ENCODE assay signal across 1 cellular context in the genomic region with DNA sequence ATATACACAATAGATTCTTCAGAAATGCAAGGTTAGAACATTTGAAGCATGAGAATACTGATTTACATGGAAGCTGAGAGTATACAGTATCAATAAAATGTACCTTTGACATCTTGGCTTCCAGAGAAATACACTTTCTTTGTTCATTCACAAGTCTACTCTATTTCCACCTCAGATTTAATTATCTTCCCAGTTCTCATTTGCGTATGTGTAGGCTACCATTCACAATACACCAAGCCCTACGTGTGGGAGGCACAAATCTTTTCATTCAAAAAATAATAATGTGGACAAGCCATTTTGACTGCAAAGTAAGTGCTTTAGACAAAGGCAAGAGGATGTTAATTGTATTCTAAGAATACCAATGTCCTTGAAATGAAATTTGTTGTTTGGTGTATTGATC.
TF ChIP-seq lines count a peak whose summit lies in the region.

No MANE protein-coding gene starts in this region.

TF ChIP-seq in GM23338, 12 proteins besides CTCF, POLR2A, EP300 and RAD21 (continued from another document):
- TF ChIP-seq, protein P1, sequence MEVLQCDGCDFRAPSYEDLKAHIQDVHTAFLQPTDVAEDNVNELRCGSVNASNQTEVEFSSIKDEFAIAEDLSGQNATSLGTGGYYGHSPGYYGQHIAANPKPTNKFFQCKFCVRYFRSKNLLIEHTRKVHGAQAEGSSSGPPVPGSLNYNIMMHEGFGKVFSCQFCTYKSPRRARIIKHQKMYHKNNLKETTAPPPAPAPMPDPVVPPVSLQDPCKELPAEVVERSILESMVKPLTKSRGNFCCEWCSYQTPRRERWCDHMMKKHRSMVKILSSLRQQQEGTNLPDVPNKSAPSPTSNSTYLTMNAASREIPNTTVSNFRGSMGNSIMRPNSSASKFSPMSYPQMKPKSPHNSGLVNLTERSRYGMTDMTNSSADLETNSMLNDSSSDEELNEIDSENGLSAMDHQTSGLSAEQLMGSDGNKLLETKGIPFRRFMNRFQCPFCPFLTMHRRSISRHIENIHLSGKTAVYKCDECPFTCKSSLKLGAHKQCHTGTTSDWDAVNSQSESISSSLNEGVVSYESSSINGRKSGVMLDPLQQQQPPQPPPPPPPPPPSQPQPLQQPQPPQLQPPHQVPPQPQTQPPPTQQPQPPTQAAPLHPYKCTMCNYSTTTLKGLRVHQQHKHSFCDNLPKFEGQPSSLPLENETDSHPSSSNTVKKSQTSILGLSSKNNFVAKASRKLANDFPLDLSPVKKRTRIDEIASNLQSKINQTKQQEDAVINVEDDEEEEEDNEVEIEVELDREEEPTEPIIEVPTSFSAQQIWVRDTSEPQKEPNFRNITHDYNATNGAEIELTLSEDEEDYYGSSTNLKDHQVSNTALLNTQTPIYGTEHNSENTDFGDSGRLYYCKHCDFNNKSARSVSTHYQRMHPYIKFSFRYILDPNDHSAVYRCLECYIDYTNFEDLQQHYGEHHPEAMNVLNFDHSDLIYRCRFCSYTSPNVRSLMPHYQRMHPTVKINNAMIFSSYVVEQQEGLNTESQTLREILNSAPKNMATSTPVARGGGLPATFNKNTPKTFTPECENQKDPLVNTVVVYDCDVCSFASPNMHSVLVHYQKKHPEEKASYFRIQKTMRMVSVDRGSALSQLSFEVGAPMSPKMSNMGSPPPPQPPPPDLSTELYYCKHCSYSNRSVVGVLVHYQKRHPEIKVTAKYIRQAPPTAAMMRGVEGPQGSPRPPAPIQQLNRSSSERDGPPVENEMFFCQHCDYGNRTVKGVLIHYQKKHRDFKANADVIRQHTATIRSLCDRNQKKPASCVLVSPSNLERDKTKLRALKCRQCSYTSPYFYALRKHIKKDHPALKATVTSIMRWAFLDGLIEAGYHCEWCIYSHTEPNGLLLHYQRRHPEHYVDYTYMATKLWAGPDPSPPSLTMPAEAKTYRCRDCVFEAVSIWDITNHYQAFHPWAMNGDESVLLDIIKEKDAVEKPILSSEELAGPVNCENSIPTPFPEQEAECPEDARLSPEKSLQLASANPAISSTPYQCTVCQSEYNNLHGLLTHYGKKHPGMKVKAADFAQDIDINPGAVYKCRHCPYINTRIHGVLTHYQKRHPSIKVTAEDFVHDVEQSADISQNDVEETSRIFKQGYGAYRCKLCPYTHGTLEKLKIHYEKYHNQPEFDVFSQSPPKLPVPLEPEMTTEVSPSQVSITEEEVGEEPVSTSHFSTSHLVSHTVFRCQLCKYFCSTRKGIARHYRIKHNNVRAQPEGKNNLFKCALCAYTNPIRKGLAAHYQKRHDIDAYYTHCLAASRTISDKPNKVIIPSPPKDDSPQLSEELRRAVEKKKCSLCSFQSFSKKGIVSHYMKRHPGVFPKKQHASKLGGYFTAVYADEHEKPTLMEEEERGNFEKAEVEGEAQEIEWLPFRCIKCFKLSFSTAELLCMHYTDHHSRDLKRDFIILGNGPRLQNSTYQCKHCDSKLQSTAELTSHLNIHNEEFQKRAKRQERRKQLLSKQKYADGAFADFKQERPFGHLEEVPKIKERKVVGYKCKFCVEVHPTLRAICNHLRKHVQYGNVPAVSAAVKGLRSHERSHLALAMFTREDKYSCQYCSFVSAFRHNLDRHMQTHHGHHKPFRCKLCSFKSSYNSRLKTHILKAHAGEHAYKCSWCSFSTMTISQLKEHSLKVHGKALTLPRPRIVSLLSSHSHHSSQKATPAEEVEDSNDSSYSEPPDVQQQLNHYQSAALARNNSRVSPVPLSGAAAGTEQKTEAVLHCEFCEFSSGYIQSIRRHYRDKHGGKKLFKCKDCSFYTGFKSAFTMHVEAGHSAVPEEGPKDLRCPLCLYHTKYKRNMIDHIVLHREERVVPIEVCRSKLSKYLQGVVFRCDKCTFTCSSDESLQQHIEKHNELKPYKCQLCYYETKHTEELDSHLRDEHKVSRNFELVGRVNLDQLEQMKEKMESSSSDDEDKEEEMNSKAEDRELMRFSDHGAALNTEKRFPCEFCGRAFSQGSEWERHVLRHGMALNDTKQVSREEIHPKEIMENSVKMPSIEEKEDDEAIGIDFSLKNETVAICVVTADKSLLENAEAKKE (CRISPR knock-in tag; IDR thresholded peaks at IDR 0.05) = no peak
- TF ChIP-seq, protein P2, sequence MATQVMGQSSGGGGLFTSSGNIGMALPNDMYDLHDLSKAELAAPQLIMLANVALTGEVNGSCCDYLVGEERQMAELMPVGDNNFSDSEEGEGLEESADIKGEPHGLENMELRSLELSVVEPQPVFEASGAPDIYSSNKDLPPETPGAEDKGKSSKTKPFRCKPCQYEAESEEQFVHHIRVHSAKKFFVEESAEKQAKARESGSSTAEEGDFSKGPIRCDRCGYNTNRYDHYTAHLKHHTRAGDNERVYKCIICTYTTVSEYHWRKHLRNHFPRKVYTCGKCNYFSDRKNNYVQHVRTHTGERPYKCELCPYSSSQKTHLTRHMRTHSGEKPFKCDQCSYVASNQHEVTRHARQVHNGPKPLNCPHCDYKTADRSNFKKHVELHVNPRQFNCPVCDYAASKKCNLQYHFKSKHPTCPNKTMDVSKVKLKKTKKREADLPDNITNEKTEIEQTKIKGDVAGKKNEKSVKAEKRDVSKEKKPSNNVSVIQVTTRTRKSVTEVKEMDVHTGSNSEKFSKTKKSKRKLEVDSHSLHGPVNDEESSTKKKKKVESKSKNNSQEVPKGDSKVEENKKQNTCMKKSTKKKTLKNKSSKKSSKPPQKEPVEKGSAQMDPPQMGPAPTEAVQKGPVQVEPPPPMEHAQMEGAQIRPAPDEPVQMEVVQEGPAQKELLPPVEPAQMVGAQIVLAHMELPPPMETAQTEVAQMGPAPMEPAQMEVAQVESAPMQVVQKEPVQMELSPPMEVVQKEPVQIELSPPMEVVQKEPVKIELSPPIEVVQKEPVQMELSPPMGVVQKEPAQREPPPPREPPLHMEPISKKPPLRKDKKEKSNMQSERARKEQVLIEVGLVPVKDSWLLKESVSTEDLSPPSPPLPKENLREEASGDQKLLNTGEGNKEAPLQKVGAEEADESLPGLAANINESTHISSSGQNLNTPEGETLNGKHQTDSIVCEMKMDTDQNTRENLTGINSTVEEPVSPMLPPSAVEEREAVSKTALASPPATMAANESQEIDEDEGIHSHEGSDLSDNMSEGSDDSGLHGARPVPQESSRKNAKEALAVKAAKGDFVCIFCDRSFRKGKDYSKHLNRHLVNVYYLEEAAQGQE (IDR thresholded peaks at IDR 0.05; ENCODE audit: unreplicated experiment) = no peak
- TF ChIP-seq EZH2phosphoT487 (IDR thresholded peaks at IDR 0.05; ENCODE audit: unreplicated experiment) (no peak), JUNB (IDR thresholded peaks at IDR 0.05; ENCODE audit: unreplicated experiment) (no peak), ZNF331 (CRISPR knock-in tag; IDR thresholded peaks at IDR 0.05; ENCODE audit: low read depth) (no peak), CREB1 (CRISPR knock-in tag; IDR thresholded peaks at IDR 0.05; ENCODE audit: low read depth) (no peak), POLR2AphosphoS5 (IDR thresholded peaks at IDR 0.05; ENCODE audit: low read depth) (no peak)
- TF ChIP-seq, protein P3, sequence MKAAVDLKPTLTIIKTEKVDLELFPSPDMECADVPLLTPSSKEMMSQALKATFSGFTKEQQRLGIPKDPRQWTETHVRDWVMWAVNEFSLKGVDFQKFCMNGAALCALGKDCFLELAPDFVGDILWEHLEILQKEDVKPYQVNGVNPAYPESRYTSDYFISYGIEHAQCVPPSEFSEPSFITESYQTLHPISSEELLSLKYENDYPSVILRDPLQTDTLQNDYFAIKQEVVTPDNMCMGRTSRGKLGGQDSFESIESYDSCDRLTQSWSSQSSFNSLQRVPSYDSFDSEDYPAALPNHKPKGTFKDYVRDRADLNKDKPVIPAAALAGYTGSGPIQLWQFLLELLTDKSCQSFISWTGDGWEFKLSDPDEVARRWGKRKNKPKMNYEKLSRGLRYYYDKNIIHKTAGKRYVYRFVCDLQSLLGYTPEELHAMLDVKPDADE (IDR thresholded peaks at IDR 0.05) = no peak
